ENCODE assay signal across 1 cellular context in genomic region chr16:69595127-69596036, GRCh38.
TF ChIP-seq lines count a peak whose summit lies in the region.

No MANE protein-coding gene starts in this region.

TF ChIP-seq in IMR-90, 13 proteins besides CTCF, POLR2A, EP300 and RAD21:
- no peak for TF ChIP-seq MAFK (IDR thresholded peaks at IDR 0.05; ENCODE audit: low read depth, low read length)
- no peak for TF ChIP-seq CHD1 (IDR thresholded peaks at IDR 0.05; ENCODE audit: low read depth, low read length)
- TF ChIP-seq ELK1 (IDR thresholded peaks at IDR 0.05; ENCODE audit: borderline replicate concordance, low read depth, low read length), result no peak
- no peak for TF ChIP-seq RCOR1 (IDR thresholded peaks at IDR 0.05; ENCODE audit: insufficient replicate concordance, low read length)
- TF ChIP-seq FOS (IDR thresholded peaks at IDR 0.05; ENCODE audit: low read depth, low read length), result no peak
- 0 out of 2 replicates have a peak, but pooled peaks have one; percentile 38 for TF ChIP-seq CEBPB (IDR thresholded peaks at IDR 0.05; ENCODE audit: low read depth, low read length)
- TF ChIP-seq MXI1 (IDR thresholded peaks at IDR 0.05; ENCODE audit: borderline replicate concordance, low read depth, low read length), result no peak
- no peak for TF ChIP-seq SMC3 (IDR thresholded peaks at IDR 0.05; ENCODE audit: low read depth, low read length)
- no peak for TF ChIP-seq BHLHE40 (IDR thresholded peaks at IDR 0.05; ENCODE audit: low read depth, low read length)
TF ChIP-seq in IMR-90: peak in this region for 1.
